In genomic region chr1:101451888-101452287, GRCh38 we compare ENCODE assay signal across 12 cellular contexts.
DNase-seq lines count a peak whose midpoint lies in the region; ATAC-seq and TF ChIP-seq lines count a peak whose summit lies in the region.
"Had no signal": no experiment of that assay in that cellular context is flagged by ENCODE, and none has a peak within 500 bp of the region (broad histone marks: within the 10 kb centered on the region; RNA-seq: fewer than 3 reads in every experiment).

No MANE protein-coding gene starts in this region.

- H3K27me3 Mint-ChIP-seq in activated CD8-positive, alpha-beta T cell treated with anti-CD3 and anti-CD28 coated beads for 36 hours, result peaks cover 13% of the 10 kb centered on the region
- peaks cover 17% of the 10 kb centered on the region for H3K27me3 Mint-ChIP-seq in activated CD8-positive, alpha-beta T cell treated with anti-CD3 and anti-CD28 coated beads, Interleukin-2, amount 10 ng/mL, durations not matched to agents 7 days and 5 days (ENCODE audit: low read depth)
- H3K27me3 Mint-ChIP-seq in progenitor cell of endocrine pancreas, result peaks cover 17% of the 10 kb centered on the region

- H3K4me3 Mint-ChIP-seq in activated CD8-positive, alpha-beta T cell treated with anti-CD3 and anti-CD28 coated beads for 36 hours, result no peak overlapping the region
- H3K4me3 Mint-ChIP-seq in activated CD8-positive, alpha-beta T cell treated with anti-CD3 and anti-CD28 coated beads, Interleukin-2, amount 10 ng/mL, durations not matched to agents 7 days and 5 days, result no peak overlapping the region
- H3K4me3 Mint-ChIP-seq in progenitor cell of endocrine pancreas (ENCODE audit: low read depth), result no peak overlapping the region
- H3K4me3 Mint-ChIP-seq: activated naive CD8-positive, alpha-beta T cell treated with anti-CD3 and anti-CD28 coated beads, Interleukin-2, amount 10 ng/mL, durations not matched to agents 7 days and 5 days had no signal

- H3K27ac Mint-ChIP-seq in activated CD8-positive, alpha-beta T cell treated with anti-CD3 and anti-CD28 coated beads for 36 hours, result peak overlapping the region; percentile 66
- no peak overlapping the region for H3K27ac Mint-ChIP-seq in activated CD8-positive, alpha-beta T cell treated with anti-CD3 and anti-CD28 coated beads, Interleukin-2, amount 10 ng/mL, durations not matched to agents 7 days and 5 days
- H3K27ac Mint-ChIP-seq in progenitor cell of endocrine pancreas, result no peak overlapping the region
- H3K27ac Mint-ChIP-seq: activated naive CD8-positive, alpha-beta T cell treated with anti-CD3 and anti-CD28 coated beads, Interleukin-2, amount 10 ng/mL, durations not matched to agents 7 days and 5 days had no signal

- POLR2A ChIA-PET in activated CD8-positive, alpha-beta T cell treated with anti-CD3 and anti-CD28 coated beads for 36 hours (lab: Charles Lee), result no interaction called here
- POLR2A ChIA-PET in activated CD8-positive, alpha-beta T cell treated with anti-CD3 and anti-CD28 coated beads, Interleukin-2, amount 10 ng/mL, durations not matched to agents 7 days and 5 days (lab: Charles Lee), result interaction anchor here (1.2 kb wide), 1 partner anchor 142 kb away, joined by 3 read pairs; no protein-coding TSS in a partner anchor

- peak; percentile 59 for DNase-seq in activated CD8-positive, alpha-beta T cell treated with anti-CD3 and anti-CD28 coated beads for 36 hours
- no peak for DNase-seq in activated CD8-positive, alpha-beta T cell treated with anti-CD3 and anti-CD28 coated beads, Interleukin-2, amount 10 ng/mL, durations not matched to agents 7 days and 5 days
- peak; percentile 4 for DNase-seq in stimulated activated CD8-positive, alpha-beta memory T cell treated with anti-CD3 and anti-CD28 coated beads, Interleukin-4, amount 100 ng/mL, for 24 hours (ENCODE audit: low read depth)
- DNase-seq in progenitor cell of endocrine pancreas (ENCODE audit: low spot score, unreplicated experiment) (no peak), sciatic nerve (ENCODE audit: low spot score) (no peak), NCI-H510A treated with DMSO at 0.1 percent for 48 hours (lab: John Stamatoyannopoulos, UW) (no peak)
- DNase-seq: activated naive CD8-positive, alpha-beta T cell treated with anti-CD3 and anti-CD28 coated beads, Interleukin-2, amount 10 ng/mL, durations not matched to agents 7 days and 5 days; head of caudate nucleus; MG63; T1000 had no signal

- peaks cover 35% of the 10 kb centered on the region for H3K4me1 Mint-ChIP-seq in activated CD8-positive, alpha-beta T cell treated with anti-CD3 and anti-CD28 coated beads for 36 hours (ENCODE audit: low read depth)
- peaks cover 34% of the 10 kb centered on the region for H3K4me1 Mint-ChIP-seq in activated CD8-positive, alpha-beta T cell treated with anti-CD3 and anti-CD28 coated beads, Interleukin-2, amount 10 ng/mL, durations not matched to agents 7 days and 5 days (ENCODE audit: low read depth)
- no peaks in the 10 kb centered on the region for H3K4me1 Mint-ChIP-seq in progenitor cell of endocrine pancreas (ENCODE audit: low read depth)

- peak; percentile 93 for ATAC-seq in activated CD8-positive, alpha-beta T cell treated with anti-CD3 and anti-CD28 coated beads for 36 hours
- no peak for ATAC-seq in activated CD8-positive, alpha-beta T cell treated with anti-CD3 and anti-CD28 coated beads, Interleukin-2, amount 10 ng/mL, durations not matched to agents 7 days and 5 days
- ATAC-seq in GM21717 (IDR thresholded peaks at IDR 0.05; ENCODE audit: unreplicated experiment) (peak; percentile 75), HG03354 (IDR thresholded peaks at IDR 0.05; ENCODE audit: poor library complexity, severe bottlenecking, unreplicated experiment) (peak; percentile 65), sciatic nerve (no peak)

- H3K9me3 Mint-ChIP-seq in activated CD8-positive, alpha-beta T cell treated with anti-CD3 and anti-CD28 coated beads for 36 hours, result peaks cover 8% of the 10 kb centered on the region
- H3K9me3 Mint-ChIP-seq in activated CD8-positive, alpha-beta T cell treated with anti-CD3 and anti-CD28 coated beads, Interleukin-2, amount 10 ng/mL, durations not matched to agents 7 days and 5 days (ENCODE audit: insufficient read depth), result no peaks in the 10 kb centered on the region
- peaks cover 3% of the 10 kb centered on the region for H3K9me3 Mint-ChIP-seq in progenitor cell of endocrine pancreas (ENCODE audit: low read depth)
- H3K9me3 Mint-ChIP-seq: activated naive CD8-positive, alpha-beta T cell treated with anti-CD3 and anti-CD28 coated beads, Interleukin-2, amount 10 ng/mL, durations not matched to agents 7 days and 5 days had no signal

- no peaks in the 10 kb centered on the region for H3K36me3 Mint-ChIP-seq in activated CD8-positive, alpha-beta T cell treated with anti-CD3 and anti-CD28 coated beads for 36 hours (ENCODE audit: low read depth)
- H3K36me3 Mint-ChIP-seq in activated CD8-positive, alpha-beta T cell treated with anti-CD3 and anti-CD28 coated beads, Interleukin-2, amount 10 ng/mL, durations not matched to agents 7 days and 5 days (ENCODE audit: low read depth), result peaks cover 4% of the 10 kb centered on the region
- no peaks in the 10 kb centered on the region for H3K36me3 Mint-ChIP-seq in progenitor cell of endocrine pancreas (ENCODE audit: insufficient read depth)

- TF ChIP-seq CTCF in activated CD8-positive, alpha-beta T cell treated with anti-CD3 and anti-CD28 coated beads for 36 hours (IDR thresholded peaks at IDR 0.05), result no peak
- TF ChIP-seq CTCF in progenitor cell of endocrine pancreas (IDR thresholded peaks at IDR 0.05; ENCODE audit: unreplicated experiment), result no peak

- CTCF ChIA-PET in activated CD8-positive, alpha-beta T cell treated with anti-CD3 and anti-CD28 coated beads for 36 hours (lab: Charles Lee), result interaction anchor here (4.5 to 4.9 kb wide), 2 partner anchors 22 to 142 kb away, joined by 22 to 32 read pairs; no protein-coding TSS in a partner anchor
- CTCF ChIA-PET in activated CD8-positive, alpha-beta T cell treated with anti-CD3 and anti-CD28 coated beads, Interleukin-2, amount 10 ng/mL, durations not matched to agents 7 days and 5 days (lab: Charles Lee), result interaction anchor here (1.4 to 5.4 kb wide), 3 partner anchors 53 to 142 kb away, joined by 3 to 40 read pairs (median 7); no protein-coding TSS in a partner anchor

- intact Hi-C loops in activated CD8-positive, alpha-beta T cell treated with anti-CD3 and anti-CD28 coated beads for 36 hours (cut with micrococcal nuclease), result loop anchor here (1.0 to 5.0 kb wide), 2 partner anchors 81 to 145 kb away; no protein-coding TSS in a partner anchor
- intact Hi-C loops in sciatic nerve (cut with DNase I), result no loop called here

Comparison
In these comparisons a context has a peak if more than half of its experiments do, and no peak if none do; other contexts are left out.
1. ATAC-seq: peak in activated CD8-positive, alpha-beta T cell treated with anti-CD3 and anti-CD28 coated beads for 36 hours (single experiment), GM21717 (single experiment) and HG03354 (single experiment); none in activated CD8-positive, alpha-beta T cell treated with anti-CD3 and anti-CD28 coated beads, Interleukin-2, amount 10 ng/mL, durations not matched to agents 7 days and 5 days (single experiment) and sciatic nerve (single experiment).
2. DNase-seq: peak in activated CD8-positive, alpha-beta T cell treated with anti-CD3 and anti-CD28 coated beads for 36 hours (single experiment) and stimulated activated CD8-positive, alpha-beta memory T cell treated with anti-CD3 and anti-CD28 coated beads, Interleukin-4, amount 100 ng/mL, for 24 hours (single experiment); none in activated CD8-positive, alpha-beta T cell treated with anti-CD3 and anti-CD28 coated beads, Interleukin-2, amount 10 ng/mL, durations not matched to agents 7 days and 5 days (single experiment), progenitor cell of endocrine pancreas (single experiment), sciatic nerve (single experiment) and NCI-H510A treated with DMSO at 0.1 percent for 48 hours (single experiment).